In the genomic region with DNA sequence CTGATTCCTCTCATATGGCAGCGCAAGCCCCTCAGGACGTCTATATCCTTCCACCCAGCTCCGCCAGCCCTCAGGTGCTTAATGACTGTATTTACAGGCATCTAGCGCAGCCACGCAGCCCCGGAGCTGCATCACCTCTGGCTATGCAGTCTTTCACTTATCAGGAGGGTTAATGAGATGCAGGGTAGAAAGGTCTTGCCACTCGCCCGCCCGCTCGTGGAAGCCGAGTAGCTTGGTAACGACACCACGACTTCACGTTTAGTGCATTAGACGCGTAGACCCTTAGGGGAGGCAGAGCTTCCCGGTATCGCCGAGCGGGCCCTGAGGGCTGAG, we compare ENCODE assay signal across 8 cellular contexts. TPM values are rescaled to one million over a fixed set of nuclear protein-coding genes. Genes with fewer than 3 reads are reported as not detected.
A peak's percentile ranks its signal among the peaks of the same experiment; 100 is the strongest.
DNase-seq lines count a peak whose midpoint lies in the region; ATAC-seq and TF ChIP-seq lines count a peak whose summit lies in the region.

No MANE protein-coding gene starts in this region.

- no peaks in the 10 kb centered on the region for H3K9me3 ChIP-seq in gastroesophageal sphincter

- H3K27me3 Mint-ChIP-seq in progenitor cell of endocrine pancreas, result no peaks in the 10 kb centered on the region

- TF ChIP-seq EP300 in gastroesophageal sphincter (IDR thresholded peaks at IDR 0.05), result no peak

- no peaks in the 10 kb centered on the region for H3K36me3 ChIP-seq in gastroesophageal sphincter

- no CpG with 5 or more reads among the region's 20 CpGs for WGBS in gastroesophageal sphincter (ENCODE audit: low coverage in 1 of 2), 2 donors

- H3K4me3 ChIP-seq in gastroesophageal sphincter, result peak overlapping the region; percentile 62 to 80

- TF ChIP-seq POLR2A in gastroesophageal sphincter (IDR thresholded peaks at IDR 0.05), result no peak

- no peaks in the 10 kb centered on the region for H3K36me3 Mint-ChIP-seq in progenitor cell of endocrine pancreas (ENCODE audit: insufficient read depth)

- H3K27ac ChIP-seq in VCaP (peak overlapping the region; percentile 56), gastroesophageal sphincter (peak overlapping the region; percentile 91 to 97 (median 92))

- H3K4me1 Mint-ChIP-seq in progenitor cell of endocrine pancreas (ENCODE audit: low read depth), result peaks cover 6% of the 10 kb centered on the region

- H3K27me3 ChIP-seq in gastroesophageal sphincter, result no peaks in the 10 kb centered on the region

- DNase-seq in DMS53 (lab: John Stamatoyannopoulos, UW), result peak; percentile 53
- no peak for DNase-seq in DMS53 treated with DMSO at 0.1 percent for 48 hours (lab: John Stamatoyannopoulos, UW; ENCODE audit: unreplicated experiment)
- DNase-seq in progenitor cell of endocrine pancreas (ENCODE audit: low spot score, unreplicated experiment), result no peak
- DNase-seq in HuH-7.5 (ENCODE audit: low spot score), result no peak
- no peak for DNase-seq in GM13977 (ENCODE audit: low spot score)

- TF ChIP-seq CTCF in VCaP (conservative IDR thresholded peaks at IDR 0.05) (no peak), gastroesophageal sphincter (IDR thresholded peaks at IDR 0.05) (no peak), progenitor cell of endocrine pancreas (IDR thresholded peaks at IDR 0.05; ENCODE audit: unreplicated experiment) (no peak), GM13977 (IDR thresholded peaks at IDR 0.05; ENCODE audit: extremely low read depth, insufficient read depth, missing control alignments) (no peak)

- H3K27ac Mint-ChIP-seq in progenitor cell of endocrine pancreas, result peak overlapping the region; percentile 94

- H3K4me1 ChIP-seq in gastroesophageal sphincter, result peaks cover 0 to 25% (median 3%) of the 10 kb centered on the region in 3 donors

- H3K9me3 Mint-ChIP-seq in progenitor cell of endocrine pancreas (ENCODE audit: low read depth), result no peaks in the 10 kb centered on the region

- in situ Hi-C loops in GM13977 (cut with MboI; ENCODE audit: low pct_unique_long_range_greater_than_20kb, low sequenced_read_pairs, unreplicated experiment), result no loop called here

- ATAC-seq in gastroesophageal sphincter, result no peak
- no peak for ATAC-seq in HG02981 (IDR thresholded peaks at IDR 0.05; ENCODE audit: unreplicated experiment)

- H3K4me3 Mint-ChIP-seq in progenitor cell of endocrine pancreas (ENCODE audit: low read depth), result peak overlapping the region; percentile 86

RNA-seq across cellular contexts. Expression of gene SLC16A2, which starts 1.5 kb away (rescaled TPM):
- total RNA-seq in gastroesophageal sphincter (10 to 100 TPM in 1 of 4 donors, 1 to 10 TPM in 3; 6.4 to 12.1 (median 9.4) TPM), progenitor cell of endocrine pancreas (9.0 and 11.1 TPM in 2 replicates)
